In the genomic region with DNA sequence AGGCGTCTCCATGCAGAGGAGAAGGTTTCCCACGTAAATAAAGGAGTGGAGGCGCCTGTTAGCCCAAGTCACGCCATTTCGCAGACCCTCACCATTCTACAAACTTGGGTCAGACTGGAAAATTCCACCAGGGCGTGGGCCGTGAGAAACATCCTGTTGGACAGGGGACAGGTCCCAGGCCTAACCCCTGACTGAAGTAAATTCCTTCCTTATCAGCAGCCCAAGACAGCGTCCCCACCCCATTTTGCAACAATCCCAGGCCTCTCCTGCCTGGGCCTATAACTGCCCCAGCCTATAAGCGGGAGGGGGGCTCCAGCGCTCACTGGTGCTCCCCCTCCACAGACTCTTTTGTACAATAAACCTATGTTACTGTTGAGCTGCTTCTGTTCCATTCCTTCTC, we compare ENCODE assay signal across 17 cellular contexts. TPM values are rescaled to one million over a fixed set of nuclear protein-coding genes. Genes with fewer than 3 reads are reported as not detected.
"Had no signal": no experiment of that assay in that cellular context is flagged by ENCODE, and none has a peak within 500 bp of the region (broad histone marks: within the 10 kb centered on the region; RNA-seq: fewer than 3 reads in every experiment).

No MANE protein-coding gene starts in this region.

- H3K27ac ChIP-seq: colonic mucosa, foreskin keratinocyte, parathyroid adenoma, psoas muscle, sigmoid colon, skin epidermis, uterus had no signal

- H3K36me3 Mint-ChIP-seq: mesothelial cell of epicardium, natural killer cell, type B pancreatic cell had no signal

- H3K9ac ChIP-seq: parathyroid adenoma had no signal

- H3K4me3 Mint-ChIP-seq: mesothelial cell of epicardium, natural killer cell, neural crest cell, type B pancreatic cell had no signal

- H3K27me3 ChIP-seq: colonic mucosa, foreskin keratinocyte, sigmoid colon, uterus had no signal

- H3K4me1 Mint-ChIP-seq: mesothelial cell of epicardium, natural killer cell, neural crest cell had no signal

- H3K4me1 ChIP-seq: colonic mucosa, foreskin keratinocyte, parathyroid adenoma, psoas muscle, sigmoid colon, uterus had no signal

- ATAC-seq: foreskin keratinocyte, natural killer cell, psoas muscle had no signal

- DNase-seq: colonic mucosa; dermis blood vessel endothelial cell; foreskin keratinocyte; mammary epithelial cell; natural killer cell; occipital lobe; psoas muscle; retina; sigmoid colon; stimulated activated CD4-positive, alpha-beta T cell treated with anti-CD3 and anti-CD28 coated beads, Interleukin-12 subunit alpha, Interleukin-12 subunit beta, amount 100 ng/mL, for 4 hours; stimulated activated naive CD4-positive, alpha-beta T cell treated with Interleukin-2 at 50 U/mL for 16 hours; uterus had no signal

- H3K79me2 ChIP-seq: parathyroid adenoma had no signal

- H3K9me3 Mint-ChIP-seq: mesothelial cell of epicardium, type B pancreatic cell had no signal

- H2AFZ ChIP-seq: parathyroid adenoma had no signal

- H3K27me3 Mint-ChIP-seq: type B pancreatic cell had no signal

- H3K4me3 ChIP-seq: colonic mucosa, psoas muscle, sigmoid colon, skin epidermis, uterus had no signal

- H3K27ac Mint-ChIP-seq: mesothelial cell of epicardium, natural killer cell, type B pancreatic cell had no signal

- H3K36me3 ChIP-seq: colonic mucosa, sigmoid colon, uterus had no signal

- H3K9me3 ChIP-seq: colonic mucosa, psoas muscle, sigmoid colon, uterus had no signal

RNA-seq across cellular contexts. Expression of a gene that starts 57.3 kb away (rescaled TPM):
- total RNA-seq: dermis blood vessel endothelial cell, foreskin keratinocyte, mammary epithelial cell, mesothelial cell of epicardium, natural killer cell, psoas muscle had no signal
- polyA plus RNA-seq: foreskin keratinocyte, mammary epithelial cell had no signal
